In genomic region chr7:100929811-100930174, GRCh38 we compare ENCODE assay signal across 18 cellular contexts. TPM values are rescaled to one million over a fixed set of nuclear protein-coding genes. Genes with fewer than 3 reads are reported as not detected.
"Had no signal": no experiment of that assay in that cellular context is flagged by ENCODE, and none has a peak within 500 bp of the region (broad histone marks: within the 10 kb centered on the region; RNA-seq: fewer than 3 reads in every experiment).

No MANE protein-coding gene starts in this region.

- DNase-seq: activated CD4-positive, alpha-beta T cell treated with anti-CD3 and anti-CD28 coated beads, Interleukin-2, amount 50 U/mL, for 1 hour; activated naive CD4-positive, alpha-beta T cell treated with anti-CD3 and anti-CD28 coated beads, Interleukin-2, amount 50 U/mL, for 16 hours; activated T-cell treated with anti-CD3 and anti-CD28 coated beads, Interleukin-2, amount 50 U/mL, for 1 hour; adrenal gland; cortex of kidney; effector memory CD4-positive, alpha-beta T cell; hippocampal formation; left cardiac atrium; mucosa of descending colon; naive thymus-derived CD8-positive, alpha-beta T cell; stimulated activated CD4-positive, alpha-beta T cell treated with anti-CD3 and anti-CD28 coated beads, Interleukin-2, amount 100 ng/mL, for 48 hours; stimulated activated naive CD4-positive, alpha-beta T cell treated with Interleukin-2 at 50 U/mL for 16 hours; T-helper 17 cell; uterus had no signal

- H3K36me3 Mint-ChIP-seq: brain had no signal

- H3K27me3 ChIP-seq: adrenal gland, uterus had no signal

- ATAC-seq: left cardiac atrium; mucosa of descending colon; naive thymus-derived CD8-positive, alpha-beta T cell; T-helper 17 cell had no signal

- H3K4me3 ChIP-seq: adrenal gland, lung, mucosa of descending colon, uterus had no signal

- H3K4me3 Mint-ChIP-seq: brain; central memory CD8-positive, alpha-beta T cell; naive thymus-derived CD8-positive, alpha-beta T cell; T-helper 17 cell had no signal

- H3K4me1 ChIP-seq: adrenal gland, uterus had no signal

- H3K9me3 ChIP-seq: adrenal gland, mucosa of descending colon, uterus had no signal

- H3K27ac Mint-ChIP-seq: brain; naive thymus-derived CD8-positive, alpha-beta T cell; T-helper 17 cell had no signal

- H3K36me3 ChIP-seq: adrenal gland, uterus had no signal

- H3K4me1 Mint-ChIP-seq: brain; central memory CD8-positive, alpha-beta T cell; naive thymus-derived CD8-positive, alpha-beta T cell; T-helper 17 cell had no signal

- H3K27ac ChIP-seq: adrenal gland, uterus had no signal

RNA-seq across cellular contexts. Expression of gene MUC3A, which starts 19.5 kb away (rescaled TPM):
- total RNA-seq: epithelial cell of proximal tubule; naive thymus-derived CD8-positive, alpha-beta T cell; T-helper 17 cell had no signal

RNA-seq across cellular contexts. Expression of gene MUC12, which starts 39.6 kb away (rescaled TPM):
- total RNA-seq: naive thymus-derived CD8-positive, alpha-beta T cell had no signal
